Comparison of ENCODE assay signal across 8 cellular contexts in the genomic region with DNA sequence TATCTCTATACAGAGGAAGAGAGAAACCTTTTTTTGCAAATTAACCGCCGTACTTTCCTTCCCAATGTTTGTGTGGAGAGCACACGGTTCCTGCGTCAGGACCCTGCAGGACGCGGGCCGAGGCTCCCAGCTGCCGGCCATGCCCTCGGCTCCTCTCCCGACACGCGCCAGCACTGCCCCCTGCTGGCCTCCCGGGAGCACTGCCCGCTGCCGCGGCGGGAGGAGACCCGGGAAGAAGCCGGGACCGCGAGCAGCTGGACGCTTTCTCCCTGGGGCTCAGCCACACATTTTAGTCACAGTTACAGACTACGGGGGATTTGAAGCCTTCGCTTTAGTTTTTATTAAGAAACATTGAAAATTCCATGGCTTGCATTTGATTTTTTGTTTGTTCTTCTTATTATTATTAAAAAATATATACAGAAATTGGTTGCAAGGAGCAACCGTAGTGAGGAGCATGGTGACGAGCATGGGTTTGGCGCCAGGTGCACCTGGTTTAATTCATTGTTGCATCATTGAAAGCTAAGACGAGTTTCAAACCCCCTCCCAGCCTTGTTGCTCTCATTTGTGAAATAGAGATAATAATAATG.
A peak's percentile ranks its signal among the peaks of the same experiment; 100 is the strongest.
DNase-seq lines count a peak whose midpoint lies in the region; ATAC-seq, FAIRE-seq and TF ChIP-seq lines count a peak whose summit lies in the region.

No MANE protein-coding gene starts in this region.

- peaks cover 18% of the 10 kb centered on the region for H3K4me1 Mint-ChIP-seq in glutamatergic neuron (ENCODE audit: low read depth, unreplicated experiment)

- H3K27ac Mint-ChIP-seq in glutamatergic neuron (ENCODE audit: unreplicated experiment): no peak overlapping the region

- H3K36me3 Mint-ChIP-seq in glutamatergic neuron (ENCODE audit: unreplicated experiment): no peaks in the 10 kb centered on the region

- peak; percentile 90 for ATAC-seq in GM21367 (IDR thresholded peaks at IDR 0.05; ENCODE audit: unreplicated experiment)

- H3K36me3 ChIP-seq in parathyroid adenoma (ENCODE audit: control insufficient read depth, insufficient read depth, low read length): no peaks in the 10 kb centered on the region

- H3K27me3 ChIP-seq in parathyroid adenoma (ENCODE audit: control insufficient read depth, insufficient read depth, low read length): no peaks in the 10 kb centered on the region

- H3K9me3 ChIP-seq in parathyroid adenoma (ENCODE audit: control insufficient read depth, low read length): no peaks in the 10 kb centered on the region

- no peak overlapping the region for H3K4me3 ChIP-seq in parathyroid adenoma (ENCODE audit: low read depth, low read length)

- H3K27me3 Mint-ChIP-seq in glutamatergic neuron (ENCODE audit: unreplicated experiment): peaks cover 7% of the 10 kb centered on the region

- no peak overlapping the region for H3K27ac ChIP-seq in parathyroid adenoma

- H3K4me3 Mint-ChIP-seq in glutamatergic neuron (ENCODE audit: unreplicated experiment): no peak overlapping the region

- no peak overlapping the region for H3K9ac ChIP-seq in parathyroid adenoma

- no peak overlapping the region for H3K4me2 ChIP-seq in parathyroid adenoma (ENCODE audit: low read length)

- peaks cover 3% of the 10 kb centered on the region for H3K9me3 Mint-ChIP-seq in glutamatergic neuron (ENCODE audit: unreplicated experiment)

- no peaks in the 10 kb centered on the region for H3K79me2 ChIP-seq in parathyroid adenoma

- DNase-seq in DMS 273 (lab: John Stamatoyannopoulos, UW; ENCODE audit: unreplicated experiment) (peak; percentile 91), HTR-8/SVneo (ENCODE audit: insufficient read length, low spot score) (peak; percentile 5), OCI-M1 (lab: John Stamatoyannopoulos, UW) (peak; percentile 66), glutamatergic neuron (peak; percentile 96), RCC 7860 (ENCODE audit: low spot score) (no peak)
- peak; percentile 14 for DNase-seq in activated effector memory CD4-positive, alpha-beta T cell treated with Interleukin-2 at 50 U/mL for 16 hours

- TF ChIP-seq CTCF in glutamatergic neuron (IDR thresholded peaks at IDR 0.05; ENCODE audit: partially characterized antibody, unreplicated experiment): peak; percentile 98
- TF ChIP-seq CTCF in parathyroid adenoma (IDR thresholded peaks at IDR 0.05): peak; percentile 84

- no peak for FAIRE-seq in HTR-8/SVneo (lab: Jason Lieb, UNC)
- FAIRE-seq in RCC 7860 (lab: Jason Lieb, UNC): no peak

- no peaks in the 10 kb centered on the region for H3K4me1 ChIP-seq in parathyroid adenoma

- peak overlapping the region; percentile 36 for H2AFZ ChIP-seq in parathyroid adenoma
